In the genomic region with DNA sequence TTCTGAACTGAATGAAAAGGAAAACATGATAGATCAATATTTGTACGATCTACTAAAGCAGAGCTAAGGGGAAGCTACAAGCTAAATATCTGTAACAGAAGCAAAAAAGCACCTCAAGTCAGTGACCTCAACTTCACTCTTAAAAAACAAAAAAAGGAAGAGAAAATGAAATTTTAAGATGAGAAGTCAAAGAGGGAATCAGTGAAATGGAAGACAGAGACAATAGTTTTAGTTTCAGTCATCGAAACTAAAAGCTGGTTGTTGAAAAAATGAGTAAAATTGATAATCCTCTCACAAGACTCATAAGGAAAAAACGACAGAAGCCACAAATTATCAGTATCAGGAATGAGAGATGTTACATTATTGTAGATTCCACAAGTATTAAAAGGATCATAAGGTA, we compare ENCODE assay signal across 13 cellular contexts. TPM values are rescaled to one million over a fixed set of nuclear protein-coding genes. Genes with fewer than 3 reads are reported as not detected.
DNase-seq lines count a peak whose midpoint lies in the region; ATAC-seq, FAIRE-seq and TF ChIP-seq lines count a peak whose summit lies in the region.
"Had no signal": no experiment of that assay in that cellular context is flagged by ENCODE, and none has a peak within 500 bp of the region (broad histone marks: within the 10 kb centered on the region; RNA-seq: fewer than 3 reads in every experiment).

No MANE protein-coding gene starts in this region.

- no peak for TF ChIP-seq CTCF in GM12878 (IDR thresholded peaks at IDR 0.05 in 2 of 3, conservative IDR thresholded peaks at IDR 0.05 in 1 of 3; ENCODE audit: control insufficient read depth in 2 of 3, extremely low read depth in 1 of 3, insufficient read depth in 1 of 3, low read depth in 3 of 3, low read length in 3 of 3)

- no peak overlapping the region for H3K4me3 Mint-ChIP-seq in activated CD4-positive, alpha-beta T cell treated with anti-CD3 and anti-CD28 coated beads, Interleukin-2, amount 10 ng/mL, durations not matched to agents 24 days and 14 days
- no peak overlapping the region for H3K4me3 Mint-ChIP-seq in activated CD4-positive, alpha-beta T cell treated with anti-CD3 and anti-CD28 coated beads, Interleukin-2, amount 10 ng/mL, durations not matched to agents 7 days and 5 days
- H3K4me3 Mint-ChIP-seq in effector memory CD8-positive, alpha-beta T cell = peak overlapping the region in 1 of 2 donors; percentile 2

- peak; percentile 89 for FAIRE-seq in GM12878 (lab: Jason Lieb, UNC)
- FAIRE-seq: A204.1 had no signal

- CTCF ChIA-PET in activated CD4-positive, alpha-beta T cell treated with anti-CD3 and anti-CD28 coated beads, Interleukin-2, amount 10 ng/mL, durations not matched to agents 7 days and 5 days (lab: Charles Lee) = interaction anchor here (1.1 to 1.5 kb wide), 2 partner anchors 10 to 359 kb away, joined by 3 to 5 read pairs; no protein-coding TSS in a partner anchor
- CTCF ChIA-PET in GM12878 (lab: Yijun Ruan, JAX) = interaction anchor here (0.6 to 3.7 kb wide), 11 partner anchors 10 to 355 kb away, joined by 3 to 42 read pairs (median 3); partner anchors contain the start of gene SLC2A13

- peaks cover 14% of the 10 kb centered on the region for H3K9me3 Mint-ChIP-seq in activated CD4-positive, alpha-beta T cell treated with anti-CD3 and anti-CD28 coated beads, Interleukin-2, amount 10 ng/mL, durations not matched to agents 24 days and 14 days
- H3K9me3 Mint-ChIP-seq in activated CD4-positive, alpha-beta T cell treated with anti-CD3 and anti-CD28 coated beads, Interleukin-2, amount 10 ng/mL, durations not matched to agents 7 days and 5 days = no peaks in the 10 kb centered on the region
- no peaks in the 10 kb centered on the region for H3K9me3 Mint-ChIP-seq in effector memory CD8-positive, alpha-beta T cell

- H3K27me3 ChIP-seq in GM12878 (replicated peaks in 1 of 2; ENCODE audit: control insufficient read depth in 2 of 2, insufficient read depth in 2 of 2, low read length in 1 of 2) = no peaks in the 10 kb centered on the region; a peak in 1 of 4 replicates

- H3K4me1 ChIP-seq in GM12878 (ENCODE audit: control insufficient read depth, insufficient read depth, low read length) = peaks cover 3% of the 10 kb centered on the region; the same call in 1 of the 2 replicates

- no TSS peak for BruUV-seq in GM12878 (replicated peaks; lab: Mats Ljungman, UMichigan)

- H3K36me3 Mint-ChIP-seq in activated CD4-positive, alpha-beta T cell treated with anti-CD3 and anti-CD28 coated beads, Interleukin-2, amount 10 ng/mL, durations not matched to agents 24 days and 14 days (ENCODE audit: low read depth) = no peaks in the 10 kb centered on the region
- H3K36me3 Mint-ChIP-seq in activated CD4-positive, alpha-beta T cell treated with anti-CD3 and anti-CD28 coated beads, Interleukin-2, amount 10 ng/mL, durations not matched to agents 7 days and 5 days (ENCODE audit: low read depth) = no peaks in the 10 kb centered on the region
- no peaks in the 10 kb centered on the region for H3K36me3 Mint-ChIP-seq in effector memory CD8-positive, alpha-beta T cell (ENCODE audit: insufficient read depth)

- peaks cover 6% of the 10 kb centered on the region for H3K4me1 Mint-ChIP-seq in activated CD4-positive, alpha-beta T cell treated with anti-CD3 and anti-CD28 coated beads, Interleukin-2, amount 10 ng/mL, durations not matched to agents 24 days and 14 days
- peaks cover 5% of the 10 kb centered on the region for H3K4me1 Mint-ChIP-seq in activated CD4-positive, alpha-beta T cell treated with anti-CD3 and anti-CD28 coated beads, Interleukin-2, amount 10 ng/mL, durations not matched to agents 7 days and 5 days
- peaks cover 0 to 3% of the 10 kb centered on the region in 2 donors for H3K4me1 Mint-ChIP-seq in effector memory CD8-positive, alpha-beta T cell (ENCODE audit: low read depth in 2 of 2)

- ATAC-seq in GM21515 (IDR thresholded peaks at IDR 0.05; ENCODE audit: unreplicated experiment) (peak; percentile 82), HG03095 (IDR thresholded peaks at IDR 0.05; ENCODE audit: unreplicated experiment) (peak; percentile 92), GM12878 (peak; percentile 94)
- no peak for ATAC-seq in effector memory CD8-positive, alpha-beta T cell (replicated peaks)
- ATAC-seq: left ventricle myocardium superior had no signal

- peak overlapping the region; percentile 20 for H3K27ac Mint-ChIP-seq in activated CD4-positive, alpha-beta T cell treated with anti-CD3 and anti-CD28 coated beads, Interleukin-2, amount 10 ng/mL, durations not matched to agents 24 days and 14 days
- H3K27ac Mint-ChIP-seq in activated CD4-positive, alpha-beta T cell treated with anti-CD3 and anti-CD28 coated beads, Interleukin-2, amount 10 ng/mL, durations not matched to agents 7 days and 5 days = no peak overlapping the region
- no peak overlapping the region for H3K27ac Mint-ChIP-seq in effector memory CD8-positive, alpha-beta T cell

- no peaks in the 10 kb centered on the region for H4K20me1 ChIP-seq in GM12878 (ENCODE audit: control insufficient read depth, insufficient read depth)

- no peaks in the 10 kb centered on the region for H3K36me3 ChIP-seq in GM12878 (ENCODE audit: control insufficient read depth in 2 of 2, insufficient read depth in 2 of 2, low read length in 1 of 2)
- H3K36me3 ChIP-seq: thoracic aorta had no signal

- no peak for DNase-seq in activated CD4-positive, alpha-beta T cell treated with anti-CD3 and anti-CD28 coated beads, Interleukin-2, amount 10 ng/mL, durations not matched to agents 24 days and 14 days
- DNase-seq in activated CD4-positive, alpha-beta T cell treated with anti-CD3 and anti-CD28 coated beads, Interleukin-2, amount 10 ng/mL, durations not matched to agents 7 days and 5 days = no peak
- DNase-seq in GM12878 (ENCODE audit: low read depth, low spot score) (peak; percentile 51), globus pallidus (ENCODE audit: low spot score) (no peak), HT-29 (ENCODE audit: low spot score) (no peak)
- DNase-seq in effector memory CD8-positive, alpha-beta T cell = no peak
- DNase-seq: central memory CD4-positive, alpha-beta T cell; GOT3; left ventricle myocardium superior had no signal

- no peak for TF ChIP-seq POLR2A in GM12878 (IDR thresholded peaks at IDR 0.05; ENCODE audit: low read depth, low read length)

- WGBS in GM12878 (ENCODE audit: insufficient coverage, insufficient replicate concordance, low lambda C conversion rate, missing lambda C conversion rate) = 22% methylated on average over 3 of the region's 3 CpGs

- H3K9me3 ChIP-seq in GM12878 (replicated peaks; ENCODE audit: control insufficient read depth, insufficient read depth, low read length) = no peaks in the 10 kb centered on the region; the same call in 1 of the 3 replicates
- H3K9me3 ChIP-seq: thoracic aorta had no signal

- H3K9ac ChIP-seq in GM12878 (ENCODE audit: control insufficient read depth, insufficient read depth, low read length) = no peak overlapping the region

- intact Hi-C loops in activated CD4-positive, alpha-beta T cell treated with anti-CD3 and anti-CD28 coated beads, Interleukin-2, amount 10 ng/mL, durations not matched to agents 24 days and 14 days (cut with micrococcal nuclease) = loop anchor here (1.0 to 2.0 kb wide), 2 partner anchors 19 to 51 kb away; no protein-coding TSS in a partner anchor
- intact Hi-C loops in GM12878 (cut with micrococcal nuclease; ENCODE audit: unreplicated experiment) = loop anchor here (5.0 kb wide), 1 partner anchor 109 kb away; no protein-coding TSS in a partner anchor

- H3K4me2 ChIP-seq in GM12878 (ENCODE audit: control insufficient read depth, insufficient read depth) = 0 out of 2 replicates have a peak overlapping the region, but pooled peaks have one; percentile 38

- no peak overlapping the region for H3K4me3 ChIP-seq in GM12878
- H3K4me3 ChIP-seq: thoracic aorta had no signal

- H3K27ac ChIP-seq in GM12878 (ENCODE audit: control insufficient read depth, insufficient read depth) = no peak overlapping the region
- H3K27ac ChIP-seq: thoracic aorta had no signal

- peak; percentile 44 to 59; a peak in 2 of 4 replicates for TF ChIP-seq EP300 in GM12878 (IDR thresholded peaks at IDR 0.05; ENCODE audit: borderline replicate concordance in 1 of 2, control insufficient read depth in 1 of 2, low read depth in 2 of 2, low read length in 2 of 2)

- in situ Hi-C loops in GM12878 (cut with MboI) = loop anchor here (25.0 kb wide), 1 partner anchor 506 kb away; the partner anchor contains the start of gene ABCD2

- RAD21 ChIA-PET in GM12878 (lab: Charles Lee; ENCODE audit: unreplicated experiment) = interaction anchor here (0.6 to 2.7 kb wide), 17 partner anchors 10 to 198 kb away, joined by 3 to 16 read pairs (median 4); no protein-coding TSS in a partner anchor

- POLR2A ChIA-PET in activated CD4-positive, alpha-beta T cell treated with anti-CD3 and anti-CD28 coated beads, Interleukin-2, amount 10 ng/mL, durations not matched to agents 7 days and 5 days (lab: Charles Lee) = no interaction called here
- POLR2A ChIA-PET in GM12878 (lab: Charles Lee) = interaction anchor here (0.7 to 1.1 kb wide), 2 partner anchors 41 to 470 kb away, joined by 3 read pairs; no protein-coding TSS in a partner anchor

- TF ChIP-seq RAD21 in GM12878 (IDR thresholded peaks at IDR 0.05; ENCODE audit: insufficient read depth, low read depth, low read length) = no peak

- SMC1A ChIA-PET in GM12878 (lab: Charles Lee; ENCODE audit: uncharacterized antibody, unreplicated experiment) = interaction anchor here (0.6 to 2.6 kb wide), 30 partner anchors 8 to 1109 kb away, joined by 3 to 24 read pairs (median 3); partner anchors contain the start of gene SLC2A13

- H2AFZ ChIP-seq in GM12878 (ENCODE audit: control insufficient read depth, low read depth, low read length) = no peak overlapping the region

- H3K27me3 Mint-ChIP-seq in activated CD4-positive, alpha-beta T cell treated with anti-CD3 and anti-CD28 coated beads, Interleukin-2, amount 10 ng/mL, durations not matched to agents 24 days and 14 days = peaks cover 23% of the 10 kb centered on the region
- peaks cover 9% of the 10 kb centered on the region for H3K27me3 Mint-ChIP-seq in activated CD4-positive, alpha-beta T cell treated with anti-CD3 and anti-CD28 coated beads, Interleukin-2, amount 10 ng/mL, durations not matched to agents 7 days and 5 days
- no peaks in the 10 kb centered on the region for H3K27me3 Mint-ChIP-seq in effector memory CD8-positive, alpha-beta T cell

- no peaks in the 10 kb centered on the region for H3K79me2 ChIP-seq in GM12878 (ENCODE audit: control insufficient read depth, insufficient read depth, low read length)

RNA-seq across cellular contexts. Expression of gene SLC2A13, which starts 11.9 kb away (rescaled TPM):
- 2.9 and 3.1 TPM in 2 replicates for total RNA-seq in activated CD4-positive, alpha-beta T cell treated with anti-CD3 and anti-CD28 coated beads, Interleukin-2, amount 10 ng/mL, durations not matched to agents 24 days and 14 days
- total RNA-seq in activated CD4-positive, alpha-beta T cell treated with anti-CD3 and anti-CD28 coated beads, Interleukin-2, amount 10 ng/mL, durations not matched to agents 7 days and 5 days = 1 to 10 TPM; 2.2 to 2.5 TPM
- total RNA-seq in GM12878 (2013; cell fraction: nucleolus; rRNA removed) = 4.3 and 5.0 TPM in 2 replicates
- total RNA-seq in GM12878 (2014; rRNA removed) = 0.22 and 0.68 TPM in 2 replicates
- 0.28 and 0.85 TPM in 2 replicates for total RNA-seq in GM12878 (2014; rRNA removed; fragmentation: Illumina TruSeq; extraction: Trizol)
- 0.29 and 0.31 TPM in 2 replicates for total RNA-seq in GM12878 (2021)
- polyA plus RNA-seq in GM12878 (2011; ENCODE audit: low read depth) = 0.31 TPM
- 3.7 and 5.9 TPM in 2 replicates for polyA plus RNA-seq in GM12878 (2011; rRNA removed)
- polyA plus RNA-seq in GM12878 (2011; cell fraction: cytosol; rRNA removed) = 1.1 and 1.2 TPM in 2 replicates
- 5.1 and 8.0 TPM in 2 replicates for polyA plus RNA-seq in GM12878 (2011; cell fraction: nucleus; rRNA removed)
- polyA plus RNA-seq in GM12878 (2012) = 0.56 and 0.69 TPM in 2 replicates
- polyA plus RNA-seq in GM12878 (2014; fragmentation: Illumina TruSeq; extraction: Trizol) = 0.17 and 0.19 TPM in 2 replicates
- under 1 TPM; 0.05 TPM for polyA plus RNA-seq in GM12878 (2014; fragmentation: Nextera tagmentation; extraction: Ambion mirVana)
- 0.17 and 0.42 TPM in 2 replicates for polyA plus RNA-seq in GM12878 (2014; rRNA removed)
- polyA plus RNA-seq in GM12878 (2016; fragmentation: Nextera tagmentation; extraction: Ambion mirVana) = under 1 TPM; 0.13 to 0.35 TPM
- 6.9 and 10.7 TPM in 2 replicates for polyA minus RNA-seq in GM12878 (2011; rRNA and poly(A)+ RNA removed)
- 1.7 and 3.3 TPM in 2 replicates for polyA minus RNA-seq in GM12878 (2011; cell fraction: cytosol; rRNA and poly(A)+ RNA removed)
- polyA minus RNA-seq in GM12878 (2011; cell fraction: nucleus; rRNA and poly(A)+ RNA removed) = 15.2 and 27.0 TPM in 2 replicates
- total RNA-seq in HT-29 (2014; rRNA removed; shearing (Covaris generic)) = 3.2 and 3.5 TPM in 2 replicates
